ENCODE assay signal across 1 cellular context in the genomic region with DNA sequence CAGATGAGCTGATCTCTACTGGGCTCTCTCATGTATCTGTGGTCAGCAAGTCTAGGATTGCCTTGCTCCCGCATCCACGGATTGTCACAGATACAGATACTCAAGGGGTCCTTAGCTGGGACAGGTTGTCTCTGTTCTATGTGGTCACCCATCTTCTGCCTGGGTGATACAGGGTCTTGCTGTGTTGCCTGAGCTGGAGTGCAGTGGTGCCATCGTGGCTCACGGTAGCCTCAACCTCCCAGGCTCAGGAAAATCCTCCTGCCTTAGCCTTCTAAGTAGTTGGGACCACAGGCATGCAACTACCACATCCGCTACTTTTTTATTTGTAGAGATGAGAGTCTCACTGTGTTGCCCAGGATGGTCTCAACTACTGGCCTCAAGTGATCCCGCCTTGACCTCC.
TF ChIP-seq lines count a peak whose summit lies in the region.

No MANE protein-coding gene starts in this region.

TF ChIP-seq in WTC11, 78 proteins besides CTCF, POLR2A, EP300 and RAD21 (continued from another document):
- TF ChIP-seq, protein P1, sequence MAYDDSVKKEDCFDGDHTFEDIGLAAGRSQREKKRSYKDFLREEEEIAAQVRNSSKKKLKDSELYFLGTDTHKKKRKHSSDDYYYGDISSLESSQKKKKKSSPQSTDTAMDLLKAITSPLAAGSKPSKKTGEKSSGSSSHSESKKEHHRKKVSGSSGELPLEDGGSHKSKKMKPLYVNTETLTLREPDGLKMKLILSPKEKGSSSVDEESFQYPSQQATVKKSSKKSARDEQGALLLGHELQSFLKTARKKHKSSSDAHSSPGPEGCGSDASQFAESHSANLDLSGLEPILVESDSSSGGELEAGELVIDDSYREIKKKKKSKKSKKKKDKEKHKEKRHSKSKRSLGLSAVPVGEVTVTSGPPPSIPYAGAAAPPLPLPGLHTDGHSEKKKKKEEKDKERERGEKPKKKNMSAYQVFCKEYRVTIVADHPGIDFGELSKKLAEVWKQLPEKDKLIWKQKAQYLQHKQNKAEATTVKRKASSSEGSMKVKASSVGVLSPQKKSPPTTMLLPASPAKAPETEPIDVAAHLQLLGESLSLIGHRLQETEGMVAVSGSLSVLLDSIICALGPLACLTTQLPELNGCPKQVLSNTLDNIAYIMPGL (CRISPR knock-in tag; IDR thresholded peaks at IDR 0.05), result no peak
- TF ChIP-seq RELA (CRISPR knock-in tag; IDR thresholded peaks at IDR 0.05; ENCODE audit: borderline replicate concordance), result no peak
- TF ChIP-seq OVOL2 (CRISPR knock-in tag; IDR thresholded peaks at IDR 0.05; ENCODE audit: borderline replicate concordance), result no peak
